ENCODE assay signal across 1 cellular context in the genomic region with DNA sequence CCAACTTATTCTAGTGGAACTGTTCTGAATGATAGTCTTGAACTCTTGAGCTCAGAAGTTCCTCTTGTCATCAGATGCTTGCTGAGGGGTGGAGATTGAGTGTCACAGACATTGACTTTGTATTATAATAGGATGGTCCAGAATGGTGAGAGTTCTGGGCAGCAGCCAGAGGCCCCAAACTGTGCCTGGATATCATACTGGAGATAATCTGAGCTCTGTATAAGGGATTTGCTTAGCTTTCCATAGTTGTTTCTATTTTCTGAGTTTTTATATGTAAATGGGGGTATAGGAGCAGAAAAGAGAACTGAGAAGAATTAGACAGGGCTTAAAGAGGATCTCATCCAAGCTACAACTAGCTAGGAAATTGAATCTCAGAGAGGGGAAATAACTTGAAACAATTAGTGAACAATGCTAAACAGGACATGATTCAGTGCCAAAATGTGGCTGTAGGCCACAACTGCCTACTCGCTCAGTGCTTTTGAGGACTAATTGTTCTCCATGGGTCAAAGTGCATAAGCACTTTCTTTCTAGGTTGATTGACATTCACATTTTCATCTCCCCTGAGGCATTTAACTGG.
TF ChIP-seq lines count a peak whose summit lies in the region.

No MANE protein-coding gene starts in this region.

TF ChIP-seq in GM12878, 131 proteins besides CTCF, POLR2A, EP300 and RAD21 (continued from another document):
- TF ChIP-seq, protein P1, sequence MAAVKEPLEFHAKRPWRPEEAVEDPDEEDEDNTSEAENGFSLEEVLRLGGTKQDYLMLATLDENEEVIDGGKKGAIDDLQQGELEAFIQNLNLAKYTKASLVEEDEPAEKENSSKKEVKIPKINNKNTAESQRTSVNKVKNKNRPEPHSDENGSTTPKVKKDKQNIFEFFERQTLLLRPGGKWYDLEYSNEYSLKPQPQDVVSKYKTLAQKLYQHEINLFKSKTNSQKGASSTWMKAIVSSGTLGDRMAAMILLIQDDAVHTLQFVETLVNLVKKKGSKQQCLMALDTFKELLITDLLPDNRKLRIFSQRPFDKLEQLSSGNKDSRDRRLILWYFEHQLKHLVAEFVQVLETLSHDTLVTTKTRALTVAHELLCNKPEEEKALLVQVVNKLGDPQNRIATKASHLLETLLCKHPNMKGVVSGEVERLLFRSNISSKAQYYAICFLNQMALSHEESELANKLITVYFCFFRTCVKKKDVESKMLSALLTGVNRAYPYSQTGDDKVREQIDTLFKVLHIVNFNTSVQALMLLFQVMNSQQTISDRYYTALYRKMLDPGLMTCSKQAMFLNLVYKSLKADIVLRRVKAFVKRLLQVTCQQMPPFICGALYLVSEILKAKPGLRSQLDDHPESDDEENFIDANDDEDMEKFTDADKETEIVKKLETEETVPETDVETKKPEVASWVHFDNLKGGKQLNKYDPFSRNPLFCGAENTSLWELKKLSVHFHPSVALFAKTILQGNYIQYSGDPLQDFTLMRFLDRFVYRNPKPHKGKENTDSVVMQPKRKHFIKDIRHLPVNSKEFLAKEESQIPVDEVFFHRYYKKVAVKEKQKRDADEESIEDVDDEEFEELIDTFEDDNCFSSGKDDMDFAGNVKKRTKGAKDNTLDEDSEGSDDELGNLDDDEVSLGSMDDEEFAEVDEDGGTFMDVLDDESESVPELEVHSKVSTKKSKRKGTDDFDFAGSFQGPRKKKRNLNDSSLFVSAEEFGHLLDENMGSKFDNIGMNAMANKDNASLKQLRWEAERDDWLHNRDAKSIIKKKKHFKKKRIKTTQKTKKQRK (IDR thresholded peaks at IDR 0.05; ENCODE audit: low read depth, low read length): no peak
- TF ChIP-seq STAT3 (IDR thresholded peaks at IDR 0.05; ENCODE audit: low read depth, low read length) (no peak), NBN (IDR thresholded peaks at IDR 0.05) (0 out of 2 replicates have a peak, but pooled peaks have one; percentile 25), SIX5 (IDR thresholded peaks at IDR 0.05; ENCODE audit: low read depth, low read length, severe bottlenecking) (no peak), NR2C1 (IDR thresholded peaks at IDR 0.05) (peak; percentile 70), RBBP5 (conservative IDR thresholded peaks at IDR 0.05) (no peak), MEF2B (IDR thresholded peaks at IDR 0.05; ENCODE audit: partially characterized antibody, poor library complexity, severe bottlenecking) (peak; percentile 58), SPI1 (IDR thresholded peaks at IDR 0.05; ENCODE audit: borderline replicate concordance, insufficient read depth, low read depth, low read length) (peak; percentile 43; the same call in 1 of the 2 replicates), ATF7 (IDR thresholded peaks at IDR 0.05; ENCODE audit: low read depth) (no peak; the same call in 1 of the 2 replicates), PAX5 (IDR thresholded peaks at IDR 0.05; ENCODE audit: borderline replicate concordance, low read depth, low read length) (no peak), FOS (IDR thresholded peaks at IDR 0.05; ENCODE audit: borderline replicate concordance, extremely low read depth, insufficient read length) (no peak), IKZF2 (IDR thresholded peaks at IDR 0.05) (peak; percentile 60 to 65; a peak in 2 of 4 replicates), ZNF24 (IDR thresholded peaks at IDR 0.05) (no peak), HDGF (IDR thresholded peaks at IDR 0.05) (no peak), LARP7 (IDR thresholded peaks at IDR 0.05) (no peak), RUNX3 (IDR thresholded peaks at IDR 0.05; ENCODE audit: low read length) (peak; percentile 19; the same call in 1 of the 2 replicates), MTA3 (IDR thresholded peaks at IDR 0.05; ENCODE audit: borderline replicate concordance, low read length) (no peak), SP1 (IDR thresholded peaks at IDR 0.05; ENCODE audit: low read depth, low read length) (no peak), KAT2A (conservative IDR thresholded peaks at IDR 0.05; ENCODE audit: control insufficient read depth, low read depth, low read length) (no peak), MYB (IDR thresholded peaks at IDR 0.05; ENCODE audit: borderline replicate concordance, low read depth, low read length) (no peak), ESRRA (IDR thresholded peaks at IDR 0.05; ENCODE audit: low read length) (no peak), CEBPB (IDR thresholded peaks at IDR 0.05; ENCODE audit: borderline replicate concordance in 1 of 2, low read depth in 2 of 2, low read length in 2 of 2) (no peak), TCF3 (IDR thresholded peaks at IDR 0.05; ENCODE audit: borderline replicate concordance, insufficient read depth, low read depth, low read length) (no peak), RCOR1 (conservative IDR thresholded peaks at IDR 0.05; ENCODE audit: low read depth, low read length) (no peak), POU2F2 (IDR thresholded peaks at IDR 0.05; ENCODE audit: borderline replicate concordance, low read depth, low read length) (no peak), BACH1 (IDR thresholded peaks at IDR 0.05; ENCODE audit: borderline replicate concordance) (no peak), CREM (IDR thresholded peaks at IDR 0.05; ENCODE audit: low read depth) (no peak), ASH2L (IDR thresholded peaks at IDR 0.05; ENCODE audit: borderline replicate concordance, low read depth) (no peak), SMARCA5 (IDR thresholded peaks at IDR 0.05) (no peak), SREBF2 (IDR thresholded peaks at IDR 0.05; ENCODE audit: low read length) (no peak), POLR2AphosphoS5 (IDR thresholded peaks at IDR 0.05; ENCODE audit: low read length) (no peak), TAF1 (IDR thresholded peaks at IDR 0.05; ENCODE audit: borderline replicate concordance, low read depth, low read length) (no peak), GATAD2B (conservative IDR thresholded peaks at IDR 0.05; ENCODE audit: low read depth) (0 out of 2 replicates have a peak, but pooled peaks have one; percentile 11), KDM1A (IDR thresholded peaks at IDR 0.05; ENCODE audit: borderline replicate concordance) (no peak), HCFC1 (IDR thresholded peaks at IDR 0.05; ENCODE audit: low read length) (no peak), IKZF1 (conservative IDR thresholded peaks at IDR 0.05) (peak; percentile 52), TCF7 (IDR thresholded peaks at IDR 0.05; ENCODE audit: borderline replicate concordance) (no peak), MYC (IDR thresholded peaks at IDR 0.05; ENCODE audit: insufficient read depth, insufficient read length, insufficient replicate concordance, low read length, severe bottlenecking) (no peak), POLR2AphosphoS2 (IDR thresholded peaks at IDR 0.05; ENCODE audit: low read depth, low read length) (no peak)
- TF ChIP-seq, protein P2, sequence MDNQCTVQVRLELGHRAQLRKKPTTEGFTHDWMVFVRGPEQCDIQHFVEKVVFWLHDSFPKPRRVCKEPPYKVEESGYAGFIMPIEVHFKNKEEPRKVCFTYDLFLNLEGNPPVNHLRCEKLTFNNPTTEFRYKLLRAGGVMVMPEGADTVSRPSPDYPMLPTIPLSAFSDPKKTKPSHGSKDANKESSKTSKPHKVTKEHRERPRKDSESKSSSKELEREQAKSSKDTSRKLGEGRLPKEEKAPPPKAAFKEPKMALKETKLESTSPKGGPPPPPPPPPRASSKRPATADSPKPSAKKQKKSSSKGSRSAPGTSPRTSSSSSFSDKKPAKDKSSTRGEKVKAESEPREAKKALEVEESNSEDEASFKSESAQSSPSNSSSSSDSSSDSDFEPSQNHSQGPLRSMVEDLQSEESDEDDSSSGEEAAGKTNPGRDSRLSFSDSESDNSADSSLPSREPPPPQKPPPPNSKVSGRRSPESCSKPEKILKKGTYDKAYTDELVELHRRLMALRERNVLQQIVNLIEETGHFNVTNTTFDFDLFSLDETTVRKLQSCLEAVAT (IDR thresholded peaks at IDR 0.05): no peak
- TF ChIP-seq, protein P3, sequence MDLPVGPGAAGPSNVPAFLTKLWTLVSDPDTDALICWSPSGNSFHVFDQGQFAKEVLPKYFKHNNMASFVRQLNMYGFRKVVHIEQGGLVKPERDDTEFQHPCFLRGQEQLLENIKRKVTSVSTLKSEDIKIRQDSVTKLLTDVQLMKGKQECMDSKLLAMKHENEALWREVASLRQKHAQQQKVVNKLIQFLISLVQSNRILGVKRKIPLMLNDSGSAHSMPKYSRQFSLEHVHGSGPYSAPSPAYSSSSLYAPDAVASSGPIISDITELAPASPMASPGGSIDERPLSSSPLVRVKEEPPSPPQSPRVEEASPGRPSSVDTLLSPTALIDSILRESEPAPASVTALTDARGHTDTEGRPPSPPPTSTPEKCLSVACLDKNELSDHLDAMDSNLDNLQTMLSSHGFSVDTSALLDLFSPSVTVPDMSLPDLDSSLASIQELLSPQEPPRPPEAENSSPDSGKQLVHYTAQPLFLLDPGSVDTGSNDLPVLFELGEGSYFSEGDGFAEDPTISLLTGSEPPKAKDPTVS (IDR thresholded peaks at IDR 0.05; ENCODE audit: low read depth, low read length): no peak
- TF ChIP-seq, protein P4, sequence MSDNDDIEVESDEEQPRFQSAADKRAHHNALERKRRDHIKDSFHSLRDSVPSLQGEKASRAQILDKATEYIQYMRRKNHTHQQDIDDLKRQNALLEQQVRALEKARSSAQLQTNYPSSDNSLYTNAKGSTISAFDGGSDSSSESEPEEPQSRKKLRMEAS (IDR thresholded peaks at IDR 0.05; ENCODE audit: low read depth, low read length): no peak
- TF ChIP-seq, protein P5, sequence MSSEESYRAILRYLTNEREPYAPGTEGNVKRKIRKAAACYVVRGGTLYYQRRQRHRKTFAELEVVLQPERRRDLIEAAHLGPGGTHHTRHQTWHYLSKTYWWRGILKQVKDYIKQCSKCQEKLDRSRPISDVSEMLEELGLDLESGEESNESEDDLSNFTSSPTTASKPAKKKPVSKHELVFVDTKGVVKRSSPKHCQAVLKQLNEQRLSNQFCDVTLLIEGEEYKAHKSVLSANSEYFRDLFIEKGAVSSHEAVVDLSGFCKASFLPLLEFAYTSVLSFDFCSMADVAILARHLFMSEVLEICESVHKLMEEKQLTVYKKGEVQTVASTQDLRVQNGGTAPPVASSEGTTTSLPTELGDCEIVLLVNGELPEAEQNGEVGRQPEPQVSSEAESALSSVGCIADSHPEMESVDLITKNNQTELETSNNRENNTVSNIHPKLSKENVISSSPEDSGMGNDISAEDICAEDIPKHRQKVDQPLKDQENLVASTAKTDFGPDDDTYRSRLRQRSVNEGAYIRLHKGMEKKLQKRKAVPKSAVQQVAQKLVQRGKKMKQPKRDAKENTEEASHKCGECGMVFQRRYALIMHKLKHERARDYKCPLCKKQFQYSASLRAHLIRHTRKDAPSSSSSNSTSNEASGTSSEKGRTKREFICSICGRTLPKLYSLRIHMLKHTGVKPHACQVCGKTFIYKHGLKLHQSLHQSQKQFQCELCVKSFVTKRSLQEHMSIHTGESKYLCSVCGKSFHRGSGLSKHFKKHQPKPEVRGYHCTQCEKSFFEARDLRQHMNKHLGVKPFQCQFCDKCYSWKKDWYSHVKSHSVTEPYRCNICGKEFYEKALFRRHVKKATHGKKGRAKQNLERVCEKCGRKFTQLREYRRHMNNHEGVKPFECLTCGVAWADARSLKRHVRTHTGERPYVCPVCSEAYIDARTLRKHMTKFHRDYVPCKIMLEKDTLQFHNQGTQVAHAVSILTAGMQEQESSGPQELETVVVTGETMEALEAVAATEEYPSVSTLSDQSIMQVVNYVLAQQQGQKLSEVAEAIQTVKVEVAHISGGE (CRISPR knock-in tag; IDR thresholded peaks at IDR 0.05): no peak
- TF ChIP-seq, protein P6, sequence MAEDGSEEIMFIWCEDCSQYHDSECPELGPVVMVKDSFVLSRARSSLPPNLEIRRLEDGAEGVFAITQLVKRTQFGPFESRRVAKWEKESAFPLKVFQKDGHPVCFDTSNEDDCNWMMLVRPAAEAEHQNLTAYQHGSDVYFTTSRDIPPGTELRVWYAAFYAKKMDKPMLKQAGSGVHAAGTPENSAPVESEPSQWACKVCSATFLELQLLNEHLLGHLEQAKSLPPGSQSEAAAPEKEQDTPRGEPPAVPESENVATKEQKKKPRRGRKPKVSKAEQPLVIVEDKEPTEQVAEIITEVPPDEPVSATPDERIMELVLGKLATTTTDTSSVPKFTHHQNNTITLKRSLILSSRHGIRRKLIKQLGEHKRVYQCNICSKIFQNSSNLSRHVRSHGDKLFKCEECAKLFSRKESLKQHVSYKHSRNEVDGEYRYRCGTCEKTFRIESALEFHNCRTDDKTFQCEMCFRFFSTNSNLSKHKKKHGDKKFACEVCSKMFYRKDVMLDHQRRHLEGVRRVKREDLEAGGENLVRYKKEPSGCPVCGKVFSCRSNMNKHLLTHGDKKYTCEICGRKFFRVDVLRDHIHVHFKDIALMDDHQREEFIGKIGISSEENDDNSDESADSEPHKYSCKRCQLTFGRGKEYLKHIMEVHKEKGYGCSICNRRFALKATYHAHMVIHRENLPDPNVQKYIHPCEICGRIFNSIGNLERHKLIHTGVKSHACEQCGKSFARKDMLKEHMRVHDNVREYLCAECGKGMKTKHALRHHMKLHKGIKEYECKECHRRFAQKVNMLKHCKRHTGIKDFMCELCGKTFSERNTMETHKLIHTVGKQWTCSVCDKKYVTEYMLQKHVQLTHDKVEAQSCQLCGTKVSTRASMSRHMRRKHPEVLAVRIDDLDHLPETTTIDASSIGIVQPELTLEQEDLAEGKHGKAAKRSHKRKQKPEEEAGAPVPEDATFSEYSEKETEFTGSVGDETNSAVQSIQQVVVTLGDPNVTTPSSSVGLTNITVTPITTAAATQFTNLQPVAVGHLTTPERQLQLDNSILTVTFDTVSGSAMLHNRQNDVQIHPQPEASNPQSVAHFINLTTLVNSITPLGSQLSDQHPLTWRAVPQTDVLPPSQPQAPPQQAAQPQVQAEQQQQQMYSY (CRISPR knock-in tag; IDR thresholded peaks at IDR 0.05): no peak
- TF ChIP-seq, protein P7, sequence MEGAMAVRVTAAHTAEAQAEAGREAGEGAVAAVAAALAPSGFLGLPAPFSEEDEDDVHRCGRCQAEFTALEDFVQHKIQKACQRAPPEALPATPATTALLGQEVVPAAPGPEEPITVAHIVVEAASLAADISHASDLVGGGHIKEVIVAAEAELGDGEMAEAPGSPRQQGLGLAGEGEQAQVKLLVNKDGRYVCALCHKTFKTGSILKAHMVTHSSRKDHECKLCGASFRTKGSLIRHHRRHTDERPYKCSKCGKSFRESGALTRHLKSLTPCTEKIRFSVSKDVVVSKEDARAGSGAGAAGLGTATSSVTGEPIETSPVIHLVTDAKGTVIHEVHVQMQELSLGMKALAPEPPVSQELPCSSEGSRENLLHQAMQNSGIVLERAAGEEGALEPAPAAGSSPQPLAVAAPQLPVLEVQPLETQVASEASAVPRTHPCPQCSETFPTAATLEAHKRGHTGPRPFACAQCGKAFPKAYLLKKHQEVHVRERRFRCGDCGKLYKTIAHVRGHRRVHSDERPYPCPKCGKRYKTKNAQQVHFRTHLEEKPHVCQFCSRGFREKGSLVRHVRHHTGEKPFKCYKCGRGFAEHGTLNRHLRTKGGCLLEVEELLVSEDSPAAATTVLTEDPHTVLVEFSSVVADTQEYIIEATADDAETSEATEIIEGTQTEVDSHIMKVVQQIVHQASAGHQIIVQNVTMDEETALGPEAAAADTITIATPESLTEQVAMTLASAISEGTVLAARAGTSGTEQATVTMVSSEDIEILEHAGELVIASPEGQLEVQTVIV (IDR thresholded peaks at IDR 0.05; ENCODE audit: borderline replicate concordance, partially characterized antibody): no peak
